Comparison of ENCODE assay signal across 12 cellular contexts in the genomic region with DNA sequence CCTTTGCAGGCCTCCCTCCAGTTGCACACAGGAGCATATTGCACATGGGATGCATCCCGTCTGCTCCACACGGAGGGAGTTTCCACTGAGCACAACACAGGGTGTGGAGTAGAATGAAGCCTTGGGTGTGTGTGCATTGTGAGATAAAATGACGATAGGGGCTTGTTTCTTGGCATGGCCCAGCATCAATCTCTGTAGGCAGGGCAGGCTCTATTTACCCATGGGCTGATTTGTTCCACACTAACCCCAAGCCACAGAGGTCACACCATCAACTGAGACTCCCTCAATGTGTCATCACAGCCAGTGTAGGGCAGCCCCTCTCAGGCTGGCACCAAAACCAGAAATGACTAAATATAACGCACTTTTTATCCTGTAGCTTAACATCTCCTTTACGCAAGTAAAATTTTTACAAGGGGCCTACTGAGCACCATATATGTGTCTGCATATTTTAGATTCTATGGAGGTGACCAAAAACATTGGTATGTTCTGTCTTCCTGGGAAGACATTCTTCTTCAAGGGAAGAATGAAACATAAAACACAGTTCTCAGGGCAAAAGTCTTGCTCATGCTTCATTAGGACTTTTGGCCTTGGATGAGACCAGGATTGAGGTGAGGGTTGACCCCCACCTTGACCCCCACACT. TPM values are rescaled to one million over a fixed set of nuclear protein-coding genes. Genes with fewer than 3 reads are reported as not detected.
DNase-seq lines count a peak whose midpoint lies in the region; ATAC-seq and TF ChIP-seq lines count a peak whose summit lies in the region.
"Had no signal": no experiment of that assay in that cellular context is flagged by ENCODE, and none has a peak within 500 bp of the region (broad histone marks: within the 10 kb centered on the region; RNA-seq: fewer than 3 reads in every experiment).

No MANE protein-coding gene starts in this region.

- H3K36me3 ChIP-seq in smooth muscle cell (ENCODE audit: low read depth): no peaks in the 10 kb centered on the region
- H3K36me3 ChIP-seq: BE2C had no signal

- H4K20me1 ChIP-seq in smooth muscle cell (ENCODE audit: low read depth): no peaks in the 10 kb centered on the region

- H3K9ac ChIP-seq in smooth muscle cell (ENCODE audit: low read depth): no peak overlapping the region

- H3K9me3 ChIP-seq in smooth muscle cell (replicated peaks; ENCODE audit: low read depth): no peaks in the 10 kb centered on the region
- H3K9me3 ChIP-seq: BE2C had no signal

- H3K4me3 ChIP-seq in fibroblast of the aortic adventitia (ENCODE audit: low read depth, low read length) (no peak overlapping the region), smooth muscle cell (no peak overlapping the region)

- ATAC-seq in activated CD8-positive, alpha-beta T cell treated with anti-CD3 and anti-CD28 coated beads for 36 hours: peak; percentile 71
- no peak for ATAC-seq in activated CD8-positive, alpha-beta T cell treated with anti-CD3 and anti-CD28 coated beads, Interleukin-2, amount 10 ng/mL, durations not matched to agents 7 days and 5 days
- no peak for ATAC-seq in GM21360 (IDR thresholded peaks at IDR 0.05; ENCODE audit: unreplicated experiment)

- H3K4me1 ChIP-seq in smooth muscle cell (ENCODE audit: low read depth): peaks cover 6% of the 10 kb centered on the region
- H3K4me1 ChIP-seq: BE2C had no signal

- H3K27ac Mint-ChIP-seq in activated CD8-positive, alpha-beta T cell treated with anti-CD3 and anti-CD28 coated beads for 36 hours: no peak overlapping the region
- H3K27ac Mint-ChIP-seq in activated CD8-positive, alpha-beta T cell treated with anti-CD3 and anti-CD28 coated beads, Interleukin-2, amount 10 ng/mL, durations not matched to agents 7 days and 5 days: no peak overlapping the region

- no peaks in the 10 kb centered on the region for H3K27me3 ChIP-seq in smooth muscle cell (ENCODE audit: low read depth)

- H3K27me3 Mint-ChIP-seq in activated CD8-positive, alpha-beta T cell treated with anti-CD3 and anti-CD28 coated beads for 36 hours: peaks cover 6% of the 10 kb centered on the region
- peaks cover 29% of the 10 kb centered on the region for H3K27me3 Mint-ChIP-seq in activated CD8-positive, alpha-beta T cell treated with anti-CD3 and anti-CD28 coated beads, Interleukin-2, amount 10 ng/mL, durations not matched to agents 7 days and 5 days (ENCODE audit: low read depth)

- peaks cover 9% of the 10 kb centered on the region for H3F3A ChIP-seq in smooth muscle cell (ENCODE audit: low read depth)

- TF ChIP-seq CTCF in activated CD8-positive, alpha-beta T cell treated with anti-CD3 and anti-CD28 coated beads for 36 hours (IDR thresholded peaks at IDR 0.05): no peak
- no peak for TF ChIP-seq CTCF in RWPE1 (conservative IDR thresholded peaks at IDR 0.05; ENCODE audit: low read depth)
- no peak for TF ChIP-seq CTCF in fibroblast of the aortic adventitia (IDR thresholded peaks at IDR 0.05; ENCODE audit: insufficient read depth, low read length)
- TF ChIP-seq CTCF in smooth muscle cell (IDR thresholded peaks at IDR 0.05; ENCODE audit: borderline replicate concordance, insufficient read depth, poor library complexity, severe bottlenecking): no peak

- H3K27ac ChIP-seq in RWPE1 (peak overlapping the region; percentile 42; the same call in 1 of the 2 replicates), smooth muscle cell (ENCODE audit: low read depth) (peak overlapping the region; percentile 81)

- peak overlapping the region; percentile 56 for H3K4me2 ChIP-seq in smooth muscle cell

- H3K4me1 Mint-ChIP-seq in activated CD8-positive, alpha-beta T cell treated with anti-CD3 and anti-CD28 coated beads for 36 hours (ENCODE audit: low read depth): no peaks in the 10 kb centered on the region
- no peaks in the 10 kb centered on the region for H3K4me1 Mint-ChIP-seq in activated CD8-positive, alpha-beta T cell treated with anti-CD3 and anti-CD28 coated beads, Interleukin-2, amount 10 ng/mL, durations not matched to agents 7 days and 5 days (ENCODE audit: low read depth)

- no peak overlapping the region for H3K4me3 Mint-ChIP-seq in activated CD8-positive, alpha-beta T cell treated with anti-CD3 and anti-CD28 coated beads for 36 hours
- no peak overlapping the region for H3K4me3 Mint-ChIP-seq in activated CD8-positive, alpha-beta T cell treated with anti-CD3 and anti-CD28 coated beads, Interleukin-2, amount 10 ng/mL, durations not matched to agents 7 days and 5 days

- H3K9me3 Mint-ChIP-seq in activated CD8-positive, alpha-beta T cell treated with anti-CD3 and anti-CD28 coated beads for 36 hours: no peaks in the 10 kb centered on the region
- H3K9me3 Mint-ChIP-seq in activated CD8-positive, alpha-beta T cell treated with anti-CD3 and anti-CD28 coated beads, Interleukin-2, amount 10 ng/mL, durations not matched to agents 7 days and 5 days (ENCODE audit: insufficient read depth): no peaks in the 10 kb centered on the region

- CTCF ChIA-PET in activated CD8-positive, alpha-beta T cell treated with anti-CD3 and anti-CD28 coated beads for 36 hours (lab: Charles Lee): no interaction called here
- CTCF ChIA-PET in activated CD8-positive, alpha-beta T cell treated with anti-CD3 and anti-CD28 coated beads, Interleukin-2, amount 10 ng/mL, durations not matched to agents 7 days and 5 days (lab: Charles Lee): no interaction called here
- CTCF ChIA-PET in RWPE1 (lab: Yijun Ruan, JAX): no interaction called here

- WGBS in smooth muscle cell (ENCODE audit: low lambda C conversion rate): 7% methylated on average over 5 of the region's 5 CpGs

- H3K36me3 Mint-ChIP-seq in activated CD8-positive, alpha-beta T cell treated with anti-CD3 and anti-CD28 coated beads for 36 hours (ENCODE audit: low read depth): no peaks in the 10 kb centered on the region
- H3K36me3 Mint-ChIP-seq in activated CD8-positive, alpha-beta T cell treated with anti-CD3 and anti-CD28 coated beads, Interleukin-2, amount 10 ng/mL, durations not matched to agents 7 days and 5 days (ENCODE audit: low read depth): no peaks in the 10 kb centered on the region

- peak; percentile 39 for DNase-seq in activated CD8-positive, alpha-beta T cell treated with anti-CD3 and anti-CD28 coated beads for 36 hours
- no peak for DNase-seq in activated CD8-positive, alpha-beta T cell treated with anti-CD3 and anti-CD28 coated beads, Interleukin-2, amount 10 ng/mL, durations not matched to agents 7 days and 5 days
- DNase-seq in RWPE1 (ENCODE audit: low spot score) (peak; percentile 54), fibroblast of the aortic adventitia (ENCODE audit: low read depth) (peak; percentile 91), smooth muscle cell (lab: John Stamatoyannopoulos, UW; ENCODE audit: unreplicated experiment) (no peak), retina (no peak)
- DNase-seq in activated CD8-positive, alpha-beta memory T cell treated with anti-CD3 and anti-CD28 coated beads for 24 hours: no peak
- DNase-seq: activated naive CD4-positive, alpha-beta T cell treated with Interleukin-2 at 50 U/mL for 16 hours; BE2C; stimulated activated naive CD4-positive, alpha-beta T cell had no signal

- H3K79me2 ChIP-seq in smooth muscle cell (ENCODE audit: low read depth): no peaks in the 10 kb centered on the region

- POLR2A ChIA-PET in activated CD8-positive, alpha-beta T cell treated with anti-CD3 and anti-CD28 coated beads for 36 hours (lab: Charles Lee): no interaction called here
- POLR2A ChIA-PET in activated CD8-positive, alpha-beta T cell treated with anti-CD3 and anti-CD28 coated beads, Interleukin-2, amount 10 ng/mL, durations not matched to agents 7 days and 5 days (lab: Charles Lee): no interaction called here
- POLR2A ChIA-PET in RWPE1 (lab: Yijun Ruan, JAX; ENCODE audit: low non-redundant PET): no interaction called here

- intact Hi-C loops in activated CD8-positive, alpha-beta T cell treated with anti-CD3 and anti-CD28 coated beads for 36 hours (cut with micrococcal nuclease): no loop called here

- no peak overlapping the region for H2AFZ ChIP-seq in smooth muscle cell (ENCODE audit: low read depth)

RNA-seq across cellular contexts. Expression of a gene that starts 2.7 kb away (rescaled TPM):
- total RNA-seq in activated CD8-positive, alpha-beta T cell treated with anti-CD3 and anti-CD28 coated beads for 36 hours: not detected
- total RNA-seq in activated CD8-positive, alpha-beta T cell treated with anti-CD3 and anti-CD28 coated beads, Interleukin-2, amount 10 ng/mL, durations not matched to agents 7 days and 5 days: not detected
- total RNA-seq in fibroblast of the aortic adventitia (ENCODE audit: low replicate concordance) (not detected in 2 replicates), smooth muscle cell (not detected in 2 replicates)
- 1.4 TPM in 1 of 2 replicates, not detected in the other for polyA plus RNA-seq in smooth muscle cell
- total RNA-seq: epithelial cell of proximal tubule had no signal

RNA-seq across cellular contexts. Expression of a gene that starts 19.0 kb away (rescaled TPM):
- not detected for total RNA-seq in activated CD8-positive, alpha-beta T cell treated with anti-CD3 and anti-CD28 coated beads for 36 hours
- not detected for total RNA-seq in activated CD8-positive, alpha-beta T cell treated with anti-CD3 and anti-CD28 coated beads, Interleukin-2, amount 10 ng/mL, durations not matched to agents 7 days and 5 days
- not detected in 2 replicates for total RNA-seq in fibroblast of the aortic adventitia (ENCODE audit: low replicate concordance)
- not detected in 2 replicates for total RNA-seq in smooth muscle cell
- polyA plus RNA-seq in smooth muscle cell: not detected in 2 replicates
- total RNA-seq: epithelial cell of proximal tubule had no signal

RNA-seq across cellular contexts. Expression of a gene that starts 41.3 kb away (rescaled TPM):
- total RNA-seq in activated CD8-positive, alpha-beta T cell treated with anti-CD3 and anti-CD28 coated beads for 36 hours: under 1 TPM; 0.05 to 0.09 TPM
- total RNA-seq in activated CD8-positive, alpha-beta T cell treated with anti-CD3 and anti-CD28 coated beads, Interleukin-2, amount 10 ng/mL, durations not matched to agents 7 days and 5 days: under 1 TPM in 1 of 2 experiments, not detected in 1; 0.05 TPM
- total RNA-seq in fibroblast of the aortic adventitia (ENCODE audit: low replicate concordance) (31.5 and 61.5 TPM in 2 replicates), smooth muscle cell (292 and 302 TPM in 2 replicates)
- polyA plus RNA-seq in smooth muscle cell: 230 and 309 TPM in 2 replicates

Comparison
In these comparisons a context has a peak if more than half of its experiments do, and no peak if none do; other contexts are left out.
1. DNase-seq: peak in activated CD8-positive, alpha-beta T cell treated with anti-CD3 and anti-CD28 coated beads for 36 hours (single experiment), RWPE1 (single experiment) and fibroblast of the aortic adventitia (single experiment); none in activated CD8-positive, alpha-beta T cell treated with anti-CD3 and anti-CD28 coated beads, Interleukin-2, amount 10 ng/mL, durations not matched to agents 7 days and 5 days (single experiment), smooth muscle cell (single experiment), retina (single experiment) and activated CD8-positive, alpha-beta memory T cell treated with anti-CD3 and anti-CD28 coated beads for 24 hours (single experiment).
2. RNA of a gene that starts 41.3 kb away (total RNA-seq): 292 to 302 TPM in smooth muscle cell and 31.5 to 61.5 TPM in fibroblast of the aortic adventitia; 0.05 to 0.09 TPM in activated CD8-positive, alpha-beta T cell treated with anti-CD3 and anti-CD28 coated beads for 36 hours and 0.05 TPM in activated CD8-positive, alpha-beta T cell treated with anti-CD3 and anti-CD28 coated beads, Interleukin-2, amount 10 ng/mL, durations not matched to agents 7 days and 5 days; every median in the first group is over 10 times any median in the second.